ENCODE assay signal across 10 cellular contexts in genomic region chr4:103996637-103997036, GRCh38.
A peak's percentile ranks its signal among the peaks of the same experiment; 100 is the strongest.
DNase-seq lines count a peak whose midpoint lies in the region; ATAC-seq and TF ChIP-seq lines count a peak whose summit lies in the region.
"Had no signal": no experiment of that assay in that cellular context is flagged by ENCODE, and none has a peak within 500 bp of the region (broad histone marks: within the 10 kb centered on the region; RNA-seq: fewer than 3 reads in every experiment).

No MANE protein-coding gene starts in this region.

- WGBS in iPS DF 6.9 (ENCODE audit: insufficient coverage, insufficient read length): no CpG with 5 or more reads among the region's 2 CpGs

- DNase-seq in NOMO-1 treated with DMSO at 0.1 percent for 48 hours (lab: John Stamatoyannopoulos, UW; ENCODE audit: unreplicated experiment) (peak; percentile 15), NOMO-1 treated with dmso at 0.1 percent for 144 hours (lab: John Stamatoyannopoulos, UW; ENCODE audit: unreplicated experiment) (no peak), SW480 (ENCODE audit: low spot score) (peak; percentile 77), iPS DF 6.9 (ENCODE audit: low read depth, low spot score) (peak; percentile 43), upper lobe of right lung (no peak), GF-D8 (lab: John Stamatoyannopoulos, UW) (no peak)
- DNase-seq: activated CD8-positive, alpha-beta T cell treated with anti-CD3 and anti-CD28 coated beads, Interleukin-2, amount 10 ng/mL, durations not matched to agents 7 days and 5 days had no signal

- no peak for TF ChIP-seq CTCF in upper lobe of right lung (IDR thresholded peaks at IDR 0.05)

- ATAC-seq in upper lobe of right lung (peak; percentile 76), GM21360 (IDR thresholded peaks at IDR 0.05; ENCODE audit: unreplicated experiment) (no peak), GM18517 (IDR thresholded peaks at IDR 0.05; ENCODE audit: unreplicated experiment) (no peak)
- ATAC-seq: activated CD8-positive, alpha-beta T cell treated with anti-CD3 and anti-CD28 coated beads, Interleukin-2, amount 10 ng/mL, durations not matched to agents 7 days and 5 days had no signal

- H3K4me1 ChIP-seq in iPS DF 6.9 (ENCODE audit: control insufficient read depth, insufficient read depth, low read length) (peaks cover 1% of the 10 kb centered on the region; the same call in 1 of the 2 replicates), upper lobe of right lung (no peaks in the 10 kb centered on the region)
- H3K4me1 ChIP-seq: BLaER1 treated with 17β-estradiol and CSF1 and Interleukin-3, amounts not matched to agents 10 nM and 100 nM had no signal

- H3K9me3 ChIP-seq in iPS DF 6.9 (ENCODE audit: control insufficient read depth, insufficient read depth, low read length) (no peaks in the 10 kb centered on the region), upper lobe of right lung (peaks cover 7% of the 10 kb centered on the region)

- no peak overlapping the region for H3K4me3 ChIP-seq in iPS DF 6.9 (ENCODE audit: low read length)
- no peak overlapping the region for H3K4me3 ChIP-seq in upper lobe of right lung
- H3K4me3 ChIP-seq: BLaER1 treated with 17β-estradiol and CSF1 and Interleukin-3, amounts not matched to agents 10 nM and 100 nM had no signal

- H3K27ac ChIP-seq in iPS DF 6.9 (ENCODE audit: low read length) (no peak overlapping the region), upper lobe of right lung (no peak overlapping the region)
- H3K27ac ChIP-seq: BLaER1 treated with 17β-estradiol and CSF1 and Interleukin-3, amounts not matched to agents 10 nM and 100 nM had no signal

- intact Hi-C loops in upper lobe of right lung (cut with DNase I): no loop called here

- H3K27me3 ChIP-seq in iPS DF 6.9 (ENCODE audit: control insufficient read depth, insufficient read depth, low read length) (no peaks in the 10 kb centered on the region), upper lobe of right lung (no peaks in the 10 kb centered on the region)
- H3K27me3 ChIP-seq: BLaER1 treated with 17β-estradiol and CSF1 and Interleukin-3, amounts not matched to agents 10 nM and 100 nM had no signal

- no peaks in the 10 kb centered on the region for H3K36me3 ChIP-seq in iPS DF 6.9 (ENCODE audit: control insufficient read depth, insufficient read depth, low read length)
- no peaks in the 10 kb centered on the region for H3K36me3 ChIP-seq in upper lobe of right lung
- H3K36me3 ChIP-seq: BLaER1 treated with 17β-estradiol and CSF1 and Interleukin-3, amounts not matched to agents 10 nM and 100 nM had no signal

Comparison
In these comparisons a context has a peak if more than half of its experiments do, and no peak if none do; other contexts are left out.
1. DNase-seq: peak in NOMO-1 treated with DMSO at 0.1 percent for 48 hours (single experiment), SW480 (single experiment) and iPS DF 6.9 (single experiment); none in NOMO-1 treated with dmso at 0.1 percent for 144 hours (single experiment), upper lobe of right lung (single experiment) and GF-D8 (single experiment).